21 cellular contexts compared by ENCODE assay signal in the genomic region with DNA sequence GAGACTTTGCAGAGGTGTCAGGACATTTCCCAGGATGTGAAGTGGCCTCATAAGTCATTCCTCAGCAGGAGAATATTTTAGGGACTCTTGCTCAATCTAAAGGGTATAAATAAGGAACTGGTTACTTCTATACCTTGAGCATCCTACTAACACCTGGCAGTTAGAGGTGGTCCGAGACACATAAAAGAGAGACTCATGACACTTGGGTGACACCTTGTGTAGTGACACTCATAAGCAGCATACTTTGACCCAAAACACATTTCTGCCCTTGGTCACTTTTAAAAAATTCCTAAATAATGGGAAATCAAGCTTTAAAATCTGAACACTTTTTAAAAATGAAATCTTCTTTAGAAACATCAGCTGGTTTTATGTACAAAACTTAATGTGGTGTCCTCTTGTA.
DNase-seq lines count a peak whose midpoint lies in the region; ATAC-seq and TF ChIP-seq lines count a peak whose summit lies in the region.
"Had no signal": no experiment of that assay in that cellular context is flagged by ENCODE, and none has a peak within 500 bp of the region (broad histone marks: within the 10 kb centered on the region; RNA-seq: fewer than 3 reads in every experiment).

No MANE protein-coding gene starts in this region.

- H3K9me3 ChIP-seq in Karpas-422 (ENCODE audit: low read length) (peaks cover 11% of the 10 kb centered on the region), OCI-LY7 (ENCODE audit: low read length) (peaks cover 18% of the 10 kb centered on the region; the same call in 1 of the 2 replicates), right atrium auricular region (no peaks in the 10 kb centered on the region)
- H3K9me3 ChIP-seq: Caco-2, HAP-1 had no signal

- intact Hi-C loops in OCI-LY7 (cut with micrococcal nuclease; ENCODE audit: unreplicated experiment), result loop anchor here (1.0 to 10.0 kb wide), 4 partner anchors 240 to 605 kb away; partner anchors contain the start of gene CNOT2

- peaks cover 3% of the 10 kb centered on the region for H3K27me3 Mint-ChIP-seq in GM23338 (ENCODE audit: insufficient read depth, low read depth, poor library complexity)
- H3K27me3 Mint-ChIP-seq: CD4-positive, CD25-positive, alpha-beta regulatory T cell had no signal

- H3K9me2 ChIP-seq in GM23338 (ENCODE audit: insufficient read depth), result 0 out of 2 replicates have a peak, but pooled peaks cover 3% of the 10 kb centered on the region
- H3K9me2 ChIP-seq in Karpas-422 (replicated peaks; ENCODE audit: insufficient read depth, low read length), result no peaks in the 10 kb centered on the region
- H3K9me2 ChIP-seq in OCI-LY7 (ENCODE audit: insufficient read depth, low read length), result no peaks in the 10 kb centered on the region

- peak overlapping the region; percentile 51; the same call in 1 of the 2 replicates for H3K9ac ChIP-seq in Karpas-422 (ENCODE audit: low read length)
- H3K9ac ChIP-seq: BLaER1, GM23248 had no signal

- H3K9me3 Mint-ChIP-seq in GM23338, result peaks cover 7% of the 10 kb centered on the region; the same call in 1 of the 3 replicates
- H3K9me3 Mint-ChIP-seq: CD8-positive, alpha-beta T cell; HFFc6 had no signal

- peak in 1 of 2 experiments; percentile 20; a peak in 1 of 4 replicates for TF ChIP-seq CTCF in GM23338 (conservative IDR thresholded peaks at IDR 0.05; ENCODE audit: low read depth in 2 of 2)
- TF ChIP-seq CTCF in OCI-LY7 (conservative IDR thresholded peaks at IDR 0.05; ENCODE audit: low read length), result peak; percentile 75
- no peak for TF ChIP-seq CTCF in right atrium auricular region (IDR thresholded peaks at IDR 0.05)

- H4K20me1 ChIP-seq in GM23338 (replicated peaks; ENCODE audit: insufficient read depth) (no peaks in the 10 kb centered on the region), Karpas-422 (ENCODE audit: insufficient read depth, low read depth, low read length) (no peaks in the 10 kb centered on the region), OCI-LY7 (ENCODE audit: insufficient read depth, low read length) (no peaks in the 10 kb centered on the region)
- H4K20me1 ChIP-seq: BLaER1 had no signal

- H3K27ac Mint-ChIP-seq in GM23338, result no peak overlapping the region
- H3K27ac Mint-ChIP-seq: B cell; CD4-positive, CD25-positive, alpha-beta regulatory T cell; CD8-positive, alpha-beta T cell; HFFc6 had no signal

- POLR2A ChIA-PET in OCI-LY7 (lab: Charles Lee), result interaction anchor here (0.7 to 2.0 kb wide), 6 partner anchors 42 to 913 kb away, joined by 3 to 7 read pairs (median 3); no protein-coding TSS in a partner anchor

- BruUV-seq in OCI-LY7 (replicated peaks; lab: Mats Ljungman, UMichigan), result no TSS peak

- CTCF ChIA-PET in OCI-LY7 (lab: Charles Lee; ENCODE audit: unreplicated experiment), result no interaction called here

- ATAC-seq in GM23338, result no peak
- ATAC-seq: CD8-positive, alpha-beta T cell; GM12878 had no signal

- no peaks in the 10 kb centered on the region for H3K36me3 Mint-ChIP-seq in GM23338 (ENCODE audit: low read depth)
- H3K36me3 Mint-ChIP-seq: CD4-positive, CD25-positive, alpha-beta regulatory T cell; CD8-positive, alpha-beta T cell had no signal

- H3K4me3 Mint-ChIP-seq in GM23338, result no peak overlapping the region
- H3K4me3 Mint-ChIP-seq: B cell; CD4-positive, CD25-positive, alpha-beta regulatory T cell; CD8-positive, alpha-beta T cell; HFFc6 had no signal

- H3K4me1 Mint-ChIP-seq in GM23338, result no peaks in the 10 kb centered on the region
- H3K4me1 Mint-ChIP-seq: CD4-positive, CD25-positive, alpha-beta regulatory T cell had no signal

- H3K36me3 ChIP-seq in GM23338 (ENCODE audit: insufficient read depth) (no peaks in the 10 kb centered on the region; the same call in 1 of the 2 replicates), Karpas-422 (ENCODE audit: insufficient read depth, low read length) (peaks cover 40% of the 10 kb centered on the region), OCI-LY7 (ENCODE audit: insufficient read depth, low read length) (peaks cover 6% of the 10 kb centered on the region; the same call in 1 of the 2 replicates), right atrium auricular region (no peaks in the 10 kb centered on the region)
- H3K36me3 ChIP-seq: BLaER1, HAP-1 had no signal

- H3K4me3 ChIP-seq in GM23338, result no peak overlapping the region
- no peak overlapping the region for H3K4me3 ChIP-seq in Karpas-422 (ENCODE audit: low read length)
- H3K4me3 ChIP-seq in OCI-LY7 (ENCODE audit: low read depth, low read length, poor library complexity, severe bottlenecking), result no peak overlapping the region
- H3K4me3 ChIP-seq in right atrium auricular region, result no peak overlapping the region
- H3K4me3 ChIP-seq: BLaER1, GM12878, GM23248, HAP-1 had no signal

- no peaks in the 10 kb centered on the region for H3F3A ChIP-seq in GM23338 (replicated peaks; ENCODE audit: low read depth)

- H3K27ac ChIP-seq in GM23338 (ENCODE audit: low read depth) (no peak overlapping the region), Karpas-422 (ENCODE audit: low read length) (peak overlapping the region; percentile 97), OCI-LY7 (ENCODE audit: low read depth, low read length, poor library complexity, severe bottlenecking) (no peak overlapping the region), right atrium auricular region (no peak overlapping the region)
- H3K27ac ChIP-seq: BLaER1, C4-2B, GM23248 had no signal

- H2AFZ ChIP-seq in GM23338, result peak overlapping the region; percentile 66; the same call in 1 of the 2 replicates
- no peak overlapping the region for H2AFZ ChIP-seq in Karpas-422 (ENCODE audit: low read length)
- peak overlapping the region; percentile 35; the same call in 1 of the 2 replicates for H2AFZ ChIP-seq in OCI-LY7 (ENCODE audit: low read length)
- H2AFZ ChIP-seq: GM23248 had no signal

- no peaks in the 10 kb centered on the region for H3K4me1 ChIP-seq in GM23338 (ENCODE audit: insufficient read depth)
- peaks cover 98% of the 10 kb centered on the region for H3K4me1 ChIP-seq in Karpas-422 (ENCODE audit: low read length)
- peaks cover 44% of the 10 kb centered on the region for H3K4me1 ChIP-seq in OCI-LY7 (ENCODE audit: insufficient read depth, low read length, poor library complexity, severe bottlenecking)
- H3K4me1 ChIP-seq in right atrium auricular region, result no peaks in the 10 kb centered on the region
- H3K4me1 ChIP-seq: Caco-2, HAP-1 had no signal

- H3K4me2 ChIP-seq in GM23338, result no peak overlapping the region
- H3K4me2 ChIP-seq in Karpas-422 (ENCODE audit: low read depth, low read length, poor library complexity, severe bottlenecking), result peak overlapping the region; percentile 64
- H3K4me2 ChIP-seq in OCI-LY7 (ENCODE audit: low read length), result peak overlapping the region; percentile 24; the same call in 1 of the 2 replicates
- H3K4me2 ChIP-seq: BLaER1 had no signal

- H3K27me3 ChIP-seq in GM23338 (ENCODE audit: insufficient read depth) (no peaks in the 10 kb centered on the region), Karpas-422 (ENCODE audit: low read length) (no peaks in the 10 kb centered on the region), right atrium auricular region (no peaks in the 10 kb centered on the region)
- H3K27me3 ChIP-seq: BLaER1 had no signal

- DNase-seq in GM23338 (ENCODE audit: low spot score) (no peak), Karpas-422 (peak; percentile 64), OCI-LY7 (ENCODE audit: low spot score) (peak; percentile 56), germinal center (ENCODE audit: low spot score) (peak; percentile 21), HUDEP-2 (lab: John Stamatoyannopoulos, UW; ENCODE audit: unreplicated experiment in 76 of 76) (no peak), right atrium auricular region (ENCODE audit: low spot score) (no peak)
- DNase-seq in activated CD4-positive, alpha-beta T cell treated with anti-CD3 and anti-CD28 coated beads, Interleukin-2, amount 50 U/mL, for 48 hours, result no peak
- DNase-seq: Caco-2; CD4-positive, CD25-positive, alpha-beta regulatory T cell; CD8-positive, alpha-beta T cell; DMS153; DND-41; EL; GDM1; GM23248; HFFc6 had no signal

- H3K79me2 ChIP-seq in GM23338 (replicated peaks; ENCODE audit: insufficient read depth) (no peaks in the 10 kb centered on the region), Karpas-422 (ENCODE audit: low read length) (peaks cover 96% of the 10 kb centered on the region), OCI-LY7 (ENCODE audit: insufficient read depth, low read depth, low read length) (no peaks in the 10 kb centered on the region)

TF ChIP-seq in GM23338, 12 proteins besides CTCF, POLR2A, EP300 and RAD21 (continues in another document):
- no peak for TF ChIP-seq ZNF331 (CRISPR knock-in tag; IDR thresholded peaks at IDR 0.05; ENCODE audit: low read depth)

Comparison
In these comparisons a context has a peak if more than half of its experiments do, and no peak if none do; other contexts are left out.
1. DNase-seq: peak in Karpas-422 (single experiment), OCI-LY7 (single experiment) and germinal center (single experiment); none in GM23338 (single experiment), HUDEP-2 (0 of 76), right atrium auricular region (single experiment) and activated CD4-positive, alpha-beta T cell treated with anti-CD3 and anti-CD28 coated beads, Interleukin-2, amount 50 U/mL, for 48 hours (0 of 2).